Comparison of ENCODE assay signal across 8 cellular contexts in genomic region chrX:107675365-107675654, GRCh38. TPM values are rescaled to one million over a fixed set of nuclear protein-coding genes. Genes with fewer than 3 reads are reported as not detected.
DNase-seq lines count a peak whose midpoint lies in the region; ATAC-seq and TF ChIP-seq lines count a peak whose summit lies in the region.

No MANE protein-coding gene starts in this region.

- H3K27me3 ChIP-seq in MG63 = no peaks in the 10 kb centered on the region

- H3K4me1 ChIP-seq in HEK293 (ENCODE audit: control insufficient read depth, insufficient read depth, low read length) = peaks cover 18% of the 10 kb centered on the region

- CTCF ChIA-PET in HEK293 (lab: Yijun Ruan, JAX) = interaction anchor here (1.2 to 8.5 kb wide), 3 partner anchors 14 to 105 kb away, joined by 3 to 161 read pairs (median 28); no protein-coding TSS in a partner anchor
- CTCF ChIA-PET in activated CD8-positive, alpha-beta T cell treated with anti-CD3 and anti-CD28 coated beads for 36 hours (lab: Charles Lee) = interaction anchor here (0.8 to 3.9 kb wide), 3 partner anchors 21 to 101 kb away, joined by 3 to 106 read pairs (median 19); partner anchors contain the start of genes NCBP2L and TSC22D3

- H3K9me3 ChIP-seq in HEK293 (ENCODE audit: control insufficient read depth, insufficient read depth, low read depth, low read length) (no peaks in the 10 kb centered on the region), MG63 (no peaks in the 10 kb centered on the region)

- H3K27ac ChIP-seq in HEK293 (ENCODE audit: extremely low read depth, low read depth, low read length) (no peak overlapping the region; the same call in 1 of the 2 replicates), skin epidermis (peak overlapping the region in 20 of 21 experiments; percentile 36 to 94 (median 87))

- POLR2A ChIA-PET in HEK293 (lab: Yijun Ruan, JAX) = interaction anchor here (2.3 to 4.9 kb wide), 2 partner anchors 12 to 41 kb away, joined by 5 to 31 read pairs; no protein-coding TSS in a partner anchor
- POLR2A ChIA-PET in activated CD8-positive, alpha-beta T cell treated with anti-CD3 and anti-CD28 coated beads for 36 hours (lab: Charles Lee) = interaction anchor here (8.6 kb wide), 1 partner anchor 40 kb away, joined by 184 read pairs; no protein-coding TSS in a partner anchor

- DNase-seq in activated CD8-positive, alpha-beta T cell treated with anti-CD3 and anti-CD28 coated beads for 36 hours = no peak
- DNase-seq in fibroblast of mammary gland (ENCODE audit: low read depth) (no peak), glomerular visceral epithelial cell (ENCODE audit: extremely low spot score) (no peak), NCI-H1048 (lab: John Stamatoyannopoulos, UW) (no peak), MG63 (no peak)

- no peak for TF ChIP-seq CTCF in HEK293 (tag by site-specific recombination; IDR thresholded peaks at IDR 0.05)
- no peak for TF ChIP-seq CTCF in activated CD8-positive, alpha-beta T cell treated with anti-CD3 and anti-CD28 coated beads for 36 hours (IDR thresholded peaks at IDR 0.05)
- no peak for TF ChIP-seq CTCF in fibroblast of mammary gland (conservative IDR thresholded peaks at IDR 0.05; ENCODE audit: control insufficient read depth, insufficient read depth, low read depth, low read length)

- H3K27ac Mint-ChIP-seq in activated CD8-positive, alpha-beta T cell treated with anti-CD3 and anti-CD28 coated beads for 36 hours = peak overlapping the region; percentile 95

- no peaks in the 10 kb centered on the region for H3K36me3 Mint-ChIP-seq in activated CD8-positive, alpha-beta T cell treated with anti-CD3 and anti-CD28 coated beads for 36 hours (ENCODE audit: low read depth)

- H3K9me3 Mint-ChIP-seq in activated CD8-positive, alpha-beta T cell treated with anti-CD3 and anti-CD28 coated beads for 36 hours = no peaks in the 10 kb centered on the region

- peaks cover 51% of the 10 kb centered on the region for H3K4me1 Mint-ChIP-seq in activated CD8-positive, alpha-beta T cell treated with anti-CD3 and anti-CD28 coated beads for 36 hours (ENCODE audit: low read depth)

- intact Hi-C loops in activated CD8-positive, alpha-beta T cell treated with anti-CD3 and anti-CD28 coated beads for 36 hours (cut with micrococcal nuclease) = loop anchor here (2.0 kb wide), 1 partner anchor 35 kb away; no protein-coding TSS in a partner anchor

- H3K36me3 ChIP-seq in HEK293 (ENCODE audit: control insufficient read depth in 2 of 2, insufficient read depth in 1 of 2, low read length in 2 of 2) (no peaks in the 10 kb centered on the region), MG63 (no peaks in the 10 kb centered on the region)

- H3K4me3 ChIP-seq in HEK293 (ENCODE audit: low read depth, low read length) = no peak overlapping the region
- peak overlapping the region; percentile 81 for H3K4me3 ChIP-seq in fibroblast of mammary gland (ENCODE audit: control insufficient read depth, low read depth, low read length)
- H3K4me3 ChIP-seq in skin epidermis = peak overlapping the region in 1 of 7 experiments; percentile 50
- H3K4me3 ChIP-seq in MG63 = no peak overlapping the region

- no peaks in the 10 kb centered on the region for H3K27me3 Mint-ChIP-seq in activated CD8-positive, alpha-beta T cell treated with anti-CD3 and anti-CD28 coated beads for 36 hours

- peak overlapping the region; percentile 83 for H3K4me3 Mint-ChIP-seq in activated CD8-positive, alpha-beta T cell treated with anti-CD3 and anti-CD28 coated beads for 36 hours

- ATAC-seq in activated CD8-positive, alpha-beta T cell treated with anti-CD3 and anti-CD28 coated beads for 36 hours = no peak
- ATAC-seq in GM18517 (IDR thresholded peaks at IDR 0.05; ENCODE audit: unreplicated experiment) = no peak

TF ChIP-seq in HEK293, 187 proteins besides CTCF, POLR2A, EP300 and RAD21:
- TF ChIP-seq ZFHX2 (tag by site-specific recombination; conservative IDR thresholded peaks at IDR 0.05) = no peak
- TF ChIP-seq ZSCAN30 (tag by site-specific recombination; IDR thresholded peaks at IDR 0.05) = 0 out of 2 replicates have a peak, but pooled peaks have one; percentile 29

RNA-seq across cellular contexts. Expression of gene PRPS1, which starts 47.0 kb away (rescaled TPM):
- total RNA-seq in activated CD8-positive, alpha-beta T cell treated with anti-CD3 and anti-CD28 coated beads for 36 hours = 100 to 1,000 TPM; 122 to 131 TPM
- total RNA-seq in MG63 (2014; rRNA removed; shearing (Covaris generic); ENCODE audit: low replicate concordance) = 190 and 311 TPM in 2 replicates
